ENCODE assay signal across 1 cellular context in genomic region chr4:40055873-40056721, GRCh38.
TF ChIP-seq lines count a peak whose summit lies in the region.

No MANE protein-coding gene starts in this region.

TF ChIP-seq in HEK293, 187 proteins besides CTCF, POLR2A, EP300 and RAD21 (continued from another document):
- TF ChIP-seq KLF17 (tag by site-specific recombination; IDR thresholded peaks at IDR 0.05) (no peak), ZSCAN18 (tag by site-specific recombination; IDR thresholded peaks at IDR 0.05) (no peak), ZBTB7A (tag by site-specific recombination; IDR thresholded peaks at IDR 0.05; ENCODE audit: low read depth) (0 out of 2 replicates have a peak, but pooled peaks have one; percentile 58), ZNF223 (tag by site-specific recombination; IDR thresholded peaks at IDR 0.05) (no peak), ZNF624 (tag by site-specific recombination; IDR thresholded peaks at IDR 0.05) (no peak), SCRT1 (tag by site-specific recombination; IDR thresholded peaks at IDR 0.05; ENCODE audit: borderline replicate concordance) (0 out of 2 replicates have a peak, but pooled peaks have one; percentile 14), ZNF629 (tag by site-specific recombination; IDR thresholded peaks at IDR 0.05) (no peak), ZNF585B (tag by site-specific recombination; IDR thresholded peaks at IDR 0.05) (no peak), ZNF707 (tag by site-specific recombination; IDR thresholded peaks at IDR 0.05) (no peak), OSR2 (tag by site-specific recombination; IDR thresholded peaks at IDR 0.05) (no peak), ZNF266 (tag by site-specific recombination; IDR thresholded peaks at IDR 0.05; ENCODE audit: low read depth) (no peak), ZNF2 (tag by site-specific recombination; IDR thresholded peaks at IDR 0.05) (no peak), KLF16 (tag by site-specific recombination; IDR thresholded peaks at IDR 0.05) (0 out of 2 replicates have a peak, but pooled peaks have one; percentile 17), ZNF558 (tag by site-specific recombination; IDR thresholded peaks at IDR 0.05) (no peak), ZNF133 (tag by site-specific recombination; IDR thresholded peaks at IDR 0.05) (no peak), ZNF138 (tag by site-specific recombination; IDR thresholded peaks at IDR 0.05; ENCODE audit: borderline replicate concordance) (no peak), ZNF76 (tag by site-specific recombination; IDR thresholded peaks at IDR 0.05; ENCODE audit: borderline replicate concordance, low read depth) (no peak), ZSCAN23 (tag by site-specific recombination; IDR thresholded peaks at IDR 0.05) (no peak), ZNF37A (tag by site-specific recombination; IDR thresholded peaks at IDR 0.05) (no peak), PATZ1 (tag by site-specific recombination; IDR thresholded peaks at IDR 0.05) (peak; percentile 48), ZNF639 (tag by site-specific recombination; IDR thresholded peaks at IDR 0.05) (no peak), BCL6B (tag by site-specific recombination; IDR thresholded peaks at IDR 0.05) (no peak), ZNF350 (tag by site-specific recombination; IDR thresholded peaks at IDR 0.05) (no peak), ZNF561 (tag by site-specific recombination; IDR thresholded peaks at IDR 0.05; ENCODE audit: borderline replicate concordance) (no peak)
- TF ChIP-seq, protein P1, sequence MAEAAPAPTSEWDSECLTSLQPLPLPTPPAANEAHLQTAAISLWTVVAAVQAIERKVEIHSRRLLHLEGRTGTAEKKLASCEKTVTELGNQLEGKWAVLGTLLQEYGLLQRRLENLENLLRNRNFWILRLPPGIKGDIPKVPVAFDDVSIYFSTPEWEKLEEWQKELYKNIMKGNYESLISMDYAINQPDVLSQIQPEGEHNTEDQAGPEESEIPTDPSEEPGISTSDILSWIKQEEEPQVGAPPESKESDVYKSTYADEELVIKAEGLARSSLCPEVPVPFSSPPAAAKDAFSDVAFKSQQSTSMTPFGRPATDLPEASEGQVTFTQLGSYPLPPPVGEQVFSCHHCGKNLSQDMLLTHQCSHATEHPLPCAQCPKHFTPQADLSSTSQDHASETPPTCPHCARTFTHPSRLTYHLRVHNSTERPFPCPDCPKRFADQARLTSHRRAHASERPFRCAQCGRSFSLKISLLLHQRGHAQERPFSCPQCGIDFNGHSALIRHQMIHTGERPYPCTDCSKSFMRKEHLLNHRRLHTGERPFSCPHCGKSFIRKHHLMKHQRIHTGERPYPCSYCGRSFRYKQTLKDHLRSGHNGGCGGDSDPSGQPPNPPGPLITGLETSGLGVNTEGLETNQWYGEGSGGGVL (tag by site-specific recombination; IDR thresholded peaks at IDR 0.05) = peak; percentile 84
- TF ChIP-seq, protein P2, sequence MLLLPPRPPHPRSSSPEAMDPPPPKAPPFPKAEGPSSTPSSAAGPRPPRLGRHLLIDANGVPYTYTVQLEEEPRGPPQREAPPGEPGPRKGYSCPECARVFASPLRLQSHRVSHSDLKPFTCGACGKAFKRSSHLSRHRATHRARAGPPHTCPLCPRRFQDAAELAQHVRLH (tag by site-specific recombination; IDR thresholded peaks at IDR 0.05) = no peak
